14 cellular contexts compared by ENCODE assay signal in the genomic region with DNA sequence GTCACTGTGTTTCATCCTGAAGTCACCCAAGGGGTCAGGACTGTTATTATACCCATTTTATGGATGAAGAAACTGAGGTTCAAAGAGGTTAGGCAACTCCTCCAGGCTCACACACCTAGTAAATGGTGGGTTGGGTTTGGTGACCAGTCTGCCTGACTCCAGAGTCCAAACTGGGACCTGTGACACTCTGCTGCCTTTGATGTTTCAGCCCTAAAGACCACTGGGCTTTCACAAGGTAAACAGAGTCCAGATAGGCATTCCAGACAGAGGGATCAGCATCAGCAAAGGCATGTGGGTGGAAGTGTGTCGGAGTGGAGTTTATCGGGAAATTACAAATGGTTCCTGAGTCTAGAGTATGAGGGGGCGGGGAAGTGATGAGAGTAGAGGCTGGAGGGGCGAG. TPM values are rescaled to one million over a fixed set of nuclear protein-coding genes. Genes with fewer than 3 reads are reported as not detected.
DNase-seq lines count a peak whose midpoint lies in the region; ATAC-seq, FAIRE-seq and TF ChIP-seq lines count a peak whose summit lies in the region.
"Had no signal": no experiment of that assay in that cellular context is flagged by ENCODE, and none has a peak within 500 bp of the region (broad histone marks: within the 10 kb centered on the region; RNA-seq: fewer than 3 reads in every experiment).

No MANE protein-coding gene starts in this region.

- no peaks in the 10 kb centered on the region for H4K20me1 ChIP-seq in HepG2 (ENCODE audit: insufficient read depth, low read length)

- H3K4me1 ChIP-seq in HepG2 (ENCODE audit: insufficient read depth, low read length) (peaks cover 28% of the 10 kb centered on the region), right lobe of liver (peaks cover 0 to under 1% (median 0%) of the 10 kb centered on the region in 4 donors), prostate gland (replicated peaks) (no peaks in the 10 kb centered on the region)
- H3K4me1 ChIP-seq: BE2C, breast epithelium had no signal

- H3K9me3 ChIP-seq in HepG2 (ENCODE audit: low read length), result no peaks in the 10 kb centered on the region
- H3K9me3 ChIP-seq in right lobe of liver, result no peaks in the 10 kb centered on the region
- no peaks in the 10 kb centered on the region for H3K9me3 ChIP-seq in prostate gland
- H3K9me3 ChIP-seq: BE2C, breast epithelium had no signal

- no peaks in the 10 kb centered on the region for H3K79me2 ChIP-seq in HepG2 (ENCODE audit: insufficient read depth, low read length)

- CTCF ChIA-PET in HepG2 (lab: Yijun Ruan, JAX; ENCODE audit: low intra/inter-chr PET ratio, low total read pairs), result no interaction called here
- CTCF ChIA-PET in activated CD8-positive, alpha-beta T cell treated with anti-CD3 and anti-CD28 coated beads for 36 hours (lab: Charles Lee), result interaction anchor here (2.5 kb wide), 1 partner anchor 8 kb away, joined by 9 read pairs; no protein-coding TSS in a partner anchor

- 24% methylated on average over 4 of the region's 4 CpGs for WGBS in HepG2 (ENCODE audit: low lambda C conversion rate)
- WGBS in right lobe of liver (ENCODE audit: insufficient coverage, low coverage, low lambda C conversion rate, missing lambda C conversion rate), result 89% methylated on average over 4 of the region's 4 CpGs
- WGBS in prostate gland, result 82% methylated on average over 4 of the region's 4 CpGs

- no peak overlapping the region for H2AFZ ChIP-seq in HepG2 (ENCODE audit: low read length)

- peaks cover 27% of the 10 kb centered on the region for H3K36me3 Mint-ChIP-seq in activated CD8-positive, alpha-beta T cell treated with anti-CD3 and anti-CD28 coated beads for 36 hours (ENCODE audit: low read depth)

- ATAC-seq in HepG2 (0 out of 3 replicates have a peak, but pooled peaks have one; percentile 22), right lobe of liver (no peak), GM21360 (IDR thresholded peaks at IDR 0.05; ENCODE audit: unreplicated experiment) (no peak), GM21381 (IDR thresholded peaks at IDR 0.05; ENCODE audit: unreplicated experiment) (no peak)
- no peak for ATAC-seq in activated CD8-positive, alpha-beta T cell treated with anti-CD3 and anti-CD28 coated beads for 36 hours

- no peak for FAIRE-seq in HepG2 (lab: Jason Lieb, UNC)
- FAIRE-seq: GM18507 had no signal

- peak overlapping the region; percentile 41 for H3K4me2 ChIP-seq in HepG2 (ENCODE audit: low read depth, low read length)

- H3K27me3 ChIP-seq in HepG2 (ENCODE audit: control insufficient read depth in 1 of 2, insufficient read depth in 2 of 2, low read length in 2 of 2) (no peaks in the 10 kb centered on the region; a peak in 1 of 5 replicates), right lobe of liver (no peaks in the 10 kb centered on the region), prostate gland (replicated peaks; ENCODE audit: insufficient read depth) (no peaks in the 10 kb centered on the region)
- H3K27me3 ChIP-seq: BE2C, breast epithelium had no signal

- H3K4me1 Mint-ChIP-seq in activated CD8-positive, alpha-beta T cell treated with anti-CD3 and anti-CD28 coated beads for 36 hours (ENCODE audit: low read depth), result peaks cover 68% of the 10 kb centered on the region

- DNase-seq in HepG2 (ENCODE audit: low spot score) (peak; percentile 73), right lobe of liver (no peak), epithelial cell of prostate (ENCODE audit: low read depth, low spot score) (no peak), KBM-7 (no peak), prostate gland (ENCODE audit: low spot score) (no peak)
- no peak for DNase-seq in activated CD8-positive, alpha-beta T cell treated with anti-CD3 and anti-CD28 coated beads for 36 hours
- DNase-seq: BE2C; NCI-H1105 treated with DMSO at 0.1 percent for 48 hours; NCI-H2171 treated with DMSO at 0.1 percent for 48 hours; stimulated activated CD4-positive, alpha-beta T cell treated with anti-CD3 and anti-CD28 coated beads, Interleukin-4, amount 100 ng/mL, for 4 hours had no signal

- TF ChIP-seq EP300 in HepG2 (IDR thresholded peaks at IDR 0.05; ENCODE audit: low read depth in 2 of 2, low read length in 2 of 2) (peak in 1 of 2 experiments; percentile 53; a peak in 1 of 4 replicates), HepG2 (CRISPR knock-in tag; IDR thresholded peaks at IDR 0.05; ENCODE audit: borderline replicate concordance) (no peak)

- H3K27ac ChIP-seq in HepG2 (ENCODE audit: extremely low read length, insufficient read depth, low read length) (no peak overlapping the region), right lobe of liver (no peak overlapping the region), epithelial cell of prostate (peak overlapping the region; percentile 2), prostate gland (no peak overlapping the region)
- H3K27ac ChIP-seq: breast epithelium had no signal

- no peak for TF ChIP-seq POLR2A in HepG2 (IDR thresholded peaks at IDR 0.05; ENCODE audit: insufficient read depth in 1 of 2, low read depth in 2 of 2, low read length in 2 of 2)
- no peak for TF ChIP-seq POLR2A in right lobe of liver (IDR thresholded peaks at IDR 0.05)
- no peak for TF ChIP-seq POLR2A in prostate gland (IDR thresholded peaks at IDR 0.05)

- no peak overlapping the region for H3K9ac ChIP-seq in HepG2 (ENCODE audit: insufficient read depth, low read depth, low read length)

- intact Hi-C loops in HepG2 (cut with micrococcal nuclease; ENCODE audit: unreplicated experiment) (no loop called here), right lobe of liver (cut with DNase I) (no loop called here), prostate gland (cut with DNase I) (no loop called here)
- intact Hi-C loops in activated CD8-positive, alpha-beta T cell treated with anti-CD3 and anti-CD28 coated beads for 36 hours (cut with micrococcal nuclease), result no loop called here

- POLR2A ChIA-PET in HepG2 (lab: Yijun Ruan, JAX), result no interaction called here
- POLR2A ChIA-PET in activated CD8-positive, alpha-beta T cell treated with anti-CD3 and anti-CD28 coated beads for 36 hours (lab: Charles Lee), result interaction anchor here (0.5 to 2.3 kb wide), 4 partner anchors 11 to 87 kb away, joined by 3 to 8 read pairs (median 4); a partner anchor contains a TSS

- no peak for TF ChIP-seq RAD21 in HepG2 (CRISPR knock-in tag; IDR thresholded peaks at IDR 0.05)

- no TSS peak for BruUV-seq in HepG2 (replicated peaks; lab: Mats Ljungman, UMichigan)

- peaks cover 2% of the 10 kb centered on the region for H3K9me3 Mint-ChIP-seq in activated CD8-positive, alpha-beta T cell treated with anti-CD3 and anti-CD28 coated beads for 36 hours

- peak overlapping the region; percentile 94 for H3K27ac Mint-ChIP-seq in activated CD8-positive, alpha-beta T cell treated with anti-CD3 and anti-CD28 coated beads for 36 hours

- H3K4me3 ChIP-seq in HepG2 (replicated peaks in 1 of 3; ENCODE audit: insufficient read depth in 1 of 3, low read depth in 2 of 3, low read length in 3 of 3), result no peak overlapping the region
- no peak overlapping the region for H3K4me3 ChIP-seq in right lobe of liver
- no peak overlapping the region for H3K4me3 ChIP-seq in prostate gland
- H3K4me3 ChIP-seq: breast epithelium had no signal

- no peak for TF ChIP-seq CTCF in HepG2 (CRISPR knock-in tag; IDR thresholded peaks at IDR 0.05)
- no peak for TF ChIP-seq CTCF in right lobe of liver (IDR thresholded peaks at IDR 0.05)
- no peak for TF ChIP-seq CTCF in activated CD8-positive, alpha-beta T cell treated with anti-CD3 and anti-CD28 coated beads for 36 hours (IDR thresholded peaks at IDR 0.05)
- no peak for TF ChIP-seq CTCF in prostate gland (IDR thresholded peaks at IDR 0.05)

- no peaks in the 10 kb centered on the region for H3K27me3 Mint-ChIP-seq in activated CD8-positive, alpha-beta T cell treated with anti-CD3 and anti-CD28 coated beads for 36 hours

- in situ Hi-C loops in HepG2 (cut with HindIII; ENCODE audit: extremely low pct_ligation_motif_present, low pct_unique_long_range_greater_than_20kb), result no loop called here
- in situ Hi-C loops in KBM-7 (cut with MboI; ENCODE audit: low pct_unique_long_range_greater_than_20kb, low sequenced_read_pairs), result no loop called here

- no peak overlapping the region for H3K4me3 Mint-ChIP-seq in activated CD8-positive, alpha-beta T cell treated with anti-CD3 and anti-CD28 coated beads for 36 hours

- no peaks in the 10 kb centered on the region for H3K36me3 ChIP-seq in HepG2 (replicated peaks in 1 of 2; ENCODE audit: control insufficient read depth in 1 of 2, insufficient read depth in 2 of 2, low read length in 2 of 2)
- H3K36me3 ChIP-seq in right lobe of liver, result no peaks in the 10 kb centered on the region
- no peaks in the 10 kb centered on the region for H3K36me3 ChIP-seq in prostate gland
- H3K36me3 ChIP-seq: BE2C, breast epithelium had no signal

TF ChIP-seq in HepG2, 621 proteins besides CTCF, POLR2A, EP300 and RAD21 (continues in another document):
- 0 out of 2 replicates have a peak, but pooled peaks have one; percentile 12 for TF ChIP-seq SP5 (CRISPR knock-in tag; IDR thresholded peaks at IDR 0.05; ENCODE audit: borderline replicate concordance, low read depth)

RNA-seq across cellular contexts. Expression of a gene that starts 38.5 kb away (rescaled TPM):
- total RNA-seq in HepG2 (2016; rRNA removed; fragmentation: Illumina TruSeq; extraction: Trizol), result 1.1 and 1.4 TPM in 2 replicates
- 0.18 and 0.51 TPM in 2 replicates for total RNA-seq in HepG2 (2016; cell fraction: cytosol; rRNA removed; fragmentation: Illumina TruSeq; extraction: Trizol; ENCODE audit: low read depth)
- total RNA-seq in HepG2 (2016; cell fraction: insoluble cytoplasmic fraction; rRNA removed; fragmentation: Illumina TruSeq; extraction: Trizol), result 1.1 and 1.7 TPM in 2 replicates
- 1.1 and 1.3 TPM in 2 replicates for total RNA-seq in HepG2 (2016; cell fraction: membrane; rRNA removed; fragmentation: Illumina TruSeq; extraction: Trizol)
- 1.6 and 3.7 TPM in 2 replicates for total RNA-seq in HepG2 (2016; cell fraction: nucleus; rRNA removed; fragmentation: Illumina TruSeq; extraction: Trizol)
- polyA plus RNA-seq in HepG2 (2011; rRNA removed), result 0.59 and 0.78 TPM in 2 replicates
- polyA plus RNA-seq in HepG2 (2011; cell fraction: cytosol; rRNA removed), result 0.46 and 0.50 TPM in 2 replicates
- 0.61 and 0.97 TPM in 2 replicates for polyA plus RNA-seq in HepG2 (2011; cell fraction: nucleus; rRNA removed)
- 0.48 and 1.6 TPM in 2 replicates for polyA plus RNA-seq in HepG2 (2012)
- 0.29 and 0.53 TPM in 2 replicates for polyA plus RNA-seq in HepG2 (2016; cell fraction: cytosol; fragmentation: Illumina TruSeq; extraction: Trizol; ENCODE audit: low read depth)
- polyA plus RNA-seq in HepG2 (2016; cell fraction: insoluble cytoplasmic fraction; fragmentation: Illumina TruSeq; extraction: Trizol; ENCODE audit: low read depth), result 0.73 and 1.3 TPM in 2 replicates
- 0.34 and 0.39 TPM in 2 replicates for polyA plus RNA-seq in HepG2 (2016; cell fraction: membrane; fragmentation: Illumina TruSeq; extraction: Trizol; ENCODE audit: low read depth)
- polyA plus RNA-seq in HepG2 (2016; cell fraction: nucleus; fragmentation: Illumina TruSeq; extraction: Trizol; ENCODE audit: insufficient read depth, low read depth), result 1.2 and 2.1 TPM in 2 replicates
- 1.6 and 8.6 TPM in 2 replicates for polyA minus RNA-seq in HepG2 (2011; rRNA and poly(A)+ RNA removed; ENCODE audit: low replicate concordance)
- 0.70 and 2.7 TPM in 2 replicates for polyA minus RNA-seq in HepG2 (2011; cell fraction: cytosol; rRNA and poly(A)+ RNA removed)
- polyA minus RNA-seq in HepG2 (2011; cell fraction: nucleus; rRNA and poly(A)+ RNA removed), result 2.4 and 3.5 TPM in 2 replicates
- total RNA-seq in right lobe of liver, result 10 to 100 TPM; 17.0 to 50.7 (median 35.9) TPM
- 100 to 1,000 TPM in 1 of 2 experiments, 10 to 100 TPM in 1; 99.8 to 105 TPM for total RNA-seq in activated CD8-positive, alpha-beta T cell treated with anti-CD3 and anti-CD28 coated beads for 36 hours
- total RNA-seq in prostate gland, result 100 to 1,000 TPM in 1 of 2 donors, 10 to 100 TPM in 1; 13.1 to 285 TPM
